In the genomic region with DNA sequence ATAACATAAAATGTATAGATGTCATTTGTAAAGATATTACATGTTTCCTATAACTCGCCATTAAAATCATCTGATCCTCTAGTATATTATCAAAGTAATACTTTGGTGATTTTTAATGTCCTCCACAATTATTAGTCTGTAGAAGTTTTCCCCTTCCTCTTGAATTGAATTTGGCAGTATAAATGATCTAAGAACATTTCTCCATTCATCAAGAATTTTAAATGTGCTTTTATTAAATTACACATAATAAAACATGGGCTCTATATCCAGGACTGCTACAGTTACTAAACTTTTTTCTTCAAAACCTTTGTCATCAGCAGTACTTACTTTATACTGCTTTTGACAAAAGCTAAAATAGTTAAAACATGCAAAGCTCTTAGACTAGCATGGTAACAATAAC, we compare ENCODE assay signal across 35 cellular contexts.
"Had no signal": no experiment of that assay in that cellular context is flagged by ENCODE, and none has a peak within 500 bp of the region (broad histone marks: within the 10 kb centered on the region; RNA-seq: fewer than 3 reads in every experiment).

No MANE protein-coding gene starts in this region.

- H3K36me3 ChIP-seq: MG63 had no signal

- H3K4me3 ChIP-seq: MG63 had no signal

- H3K27me3 ChIP-seq: MG63 had no signal

- H3K27ac ChIP-seq: KMS-11 had no signal

- H3K9me3 ChIP-seq: MG63 had no signal

- H3K4me2 ChIP-seq: KMS-11 had no signal

- DNase-seq: Karpas-422, Kasumi-1, MG63, MM.1S, MV-4-11, NCI-H1048, NCI-H1092, NCI-H1092 treated with DMSO at 0.1 percent for 48 hours, NCI-H1105, NCI-H1105 treated with DMSO at 0.1 percent for 48 hours, NCI-H1417, NCI-H1417 treated with DMSO at 0.1 percent for 48 hours, NCI-H1436, NCI-H1436 treated with DMSO at 0.1 percent for 48 hours, NCI-H146, NCI-H1694, NCI-H1694 treated with DMSO at 0.1 percent for 48 hours, NCI-H187, NCI-H187 treated with DMSO at 0.1 percent for 48 hours, NCI-H1930, NCI-H2029, NCI-H2029 treated with DMSO at 0.1 percent for 48 hours, NCI-H2081, NCI-H2081 treated with DMSO at 0.1 percent for 48 hours, NCI-H2107, NCI-H2171, NCI-H2171 treated with DMSO at 0.1 percent for 48 hours, NCI-H2227 treated with DMSO at 0.1 percent for 48 hours, NCI-H226, NCI-H345, NCI-H446, NCI-H446 treated with DMSO at 0.1 percent for 48 hours, NCI-H510A, NCI-H510A treated with DMSO at 0.1 percent for 48 hours had no signal

- H3K9ac ChIP-seq: KMS-11 had no signal
